3 cellular contexts compared by ENCODE assay signal in the genomic region with DNA sequence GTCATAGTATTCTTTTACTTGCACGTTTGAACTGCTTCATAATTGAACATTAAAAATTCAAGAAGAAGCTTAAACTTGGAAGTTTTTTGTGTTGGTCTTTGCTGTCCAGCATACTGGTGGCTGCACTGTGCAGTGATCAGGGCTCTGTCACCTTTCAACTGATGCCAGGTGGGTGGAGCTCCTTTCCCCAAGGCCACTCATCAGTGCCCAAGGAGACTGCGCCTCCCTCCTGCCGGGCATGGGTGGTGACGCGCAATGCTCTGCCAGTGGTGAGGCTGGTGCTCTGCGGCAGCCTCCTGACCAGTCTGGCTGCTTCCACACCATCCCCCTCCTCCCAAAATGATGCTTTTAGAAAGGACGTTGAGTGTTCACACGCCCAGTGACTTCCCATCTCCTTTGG.
TF ChIP-seq lines count a peak whose summit lies in the region.

No MANE protein-coding gene starts in this region.

TF ChIP-seq in HCT116, 20 proteins besides CTCF, POLR2A, EP300 and RAD21:
- TF ChIP-seq TCF7L2 (IDR thresholded peaks at IDR 0.05; ENCODE audit: borderline replicate concordance, extremely low read depth, insufficient read depth, insufficient read length), result peak; percentile 33
- TF ChIP-seq, protein P1, sequence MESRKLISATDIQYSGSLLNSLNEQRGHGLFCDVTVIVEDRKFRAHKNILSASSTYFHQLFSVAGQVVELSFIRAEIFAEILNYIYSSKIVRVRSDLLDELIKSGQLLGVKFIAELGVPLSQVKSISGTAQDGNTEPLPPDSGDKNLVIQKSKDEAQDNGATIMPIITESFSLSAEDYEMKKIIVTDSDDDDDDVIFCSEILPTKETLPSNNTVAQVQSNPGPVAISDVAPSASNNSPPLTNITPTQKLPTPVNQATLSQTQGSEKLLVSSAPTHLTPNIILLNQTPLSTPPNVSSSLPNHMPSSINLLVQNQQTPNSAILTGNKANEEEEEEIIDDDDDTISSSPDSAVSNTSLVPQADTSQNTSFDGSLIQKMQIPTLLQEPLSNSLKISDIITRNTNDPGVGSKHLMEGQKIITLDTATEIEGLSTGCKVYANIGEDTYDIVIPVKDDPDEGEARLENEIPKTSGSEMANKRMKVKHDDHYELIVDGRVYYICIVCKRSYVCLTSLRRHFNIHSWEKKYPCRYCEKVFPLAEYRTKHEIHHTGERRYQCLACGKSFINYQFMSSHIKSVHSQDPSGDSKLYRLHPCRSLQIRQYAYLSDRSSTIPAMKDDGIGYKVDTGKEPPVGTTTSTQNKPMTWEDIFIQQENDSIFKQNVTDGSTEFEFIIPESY (IDR thresholded peaks at IDR 0.05; ENCODE audit: extremely low read depth, insufficient replicate concordance, low read length), result no peak

TF ChIP-seq in Ishikawa, 13 proteins besides CTCF, POLR2A, EP300 and RAD21:
- TF ChIP-seq CEBPB (IDR thresholded peaks at IDR 0.05), result no peak
- TF ChIP-seq, protein P2, sequence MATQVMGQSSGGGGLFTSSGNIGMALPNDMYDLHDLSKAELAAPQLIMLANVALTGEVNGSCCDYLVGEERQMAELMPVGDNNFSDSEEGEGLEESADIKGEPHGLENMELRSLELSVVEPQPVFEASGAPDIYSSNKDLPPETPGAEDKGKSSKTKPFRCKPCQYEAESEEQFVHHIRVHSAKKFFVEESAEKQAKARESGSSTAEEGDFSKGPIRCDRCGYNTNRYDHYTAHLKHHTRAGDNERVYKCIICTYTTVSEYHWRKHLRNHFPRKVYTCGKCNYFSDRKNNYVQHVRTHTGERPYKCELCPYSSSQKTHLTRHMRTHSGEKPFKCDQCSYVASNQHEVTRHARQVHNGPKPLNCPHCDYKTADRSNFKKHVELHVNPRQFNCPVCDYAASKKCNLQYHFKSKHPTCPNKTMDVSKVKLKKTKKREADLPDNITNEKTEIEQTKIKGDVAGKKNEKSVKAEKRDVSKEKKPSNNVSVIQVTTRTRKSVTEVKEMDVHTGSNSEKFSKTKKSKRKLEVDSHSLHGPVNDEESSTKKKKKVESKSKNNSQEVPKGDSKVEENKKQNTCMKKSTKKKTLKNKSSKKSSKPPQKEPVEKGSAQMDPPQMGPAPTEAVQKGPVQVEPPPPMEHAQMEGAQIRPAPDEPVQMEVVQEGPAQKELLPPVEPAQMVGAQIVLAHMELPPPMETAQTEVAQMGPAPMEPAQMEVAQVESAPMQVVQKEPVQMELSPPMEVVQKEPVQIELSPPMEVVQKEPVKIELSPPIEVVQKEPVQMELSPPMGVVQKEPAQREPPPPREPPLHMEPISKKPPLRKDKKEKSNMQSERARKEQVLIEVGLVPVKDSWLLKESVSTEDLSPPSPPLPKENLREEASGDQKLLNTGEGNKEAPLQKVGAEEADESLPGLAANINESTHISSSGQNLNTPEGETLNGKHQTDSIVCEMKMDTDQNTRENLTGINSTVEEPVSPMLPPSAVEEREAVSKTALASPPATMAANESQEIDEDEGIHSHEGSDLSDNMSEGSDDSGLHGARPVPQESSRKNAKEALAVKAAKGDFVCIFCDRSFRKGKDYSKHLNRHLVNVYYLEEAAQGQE (IDR thresholded peaks at IDR 0.05; ENCODE audit: low read depth), result peak; percentile 41; the same call in 1 of the 2 replicates
TF ChIP-seq in Ishikawa: peak in this region for 1.

TF ChIP-seq in SK-N-SH, 30 proteins besides CTCF, POLR2A, EP300 and RAD21:
- TF ChIP-seq YY1 (IDR thresholded peaks at IDR 0.05; ENCODE audit: low read depth) (no peak), EZH2phosphoT487 (IDR thresholded peaks at IDR 0.05; ENCODE audit: borderline replicate concordance, low read depth) (no peak), POLR2AphosphoS5 (IDR thresholded peaks at IDR 0.05; ENCODE audit: low read depth, low read length) (no peak), GATA2 (CRISPR knock-in tag; IDR thresholded peaks at IDR 0.05) (no peak)
- TF ChIP-seq, protein P3, sequence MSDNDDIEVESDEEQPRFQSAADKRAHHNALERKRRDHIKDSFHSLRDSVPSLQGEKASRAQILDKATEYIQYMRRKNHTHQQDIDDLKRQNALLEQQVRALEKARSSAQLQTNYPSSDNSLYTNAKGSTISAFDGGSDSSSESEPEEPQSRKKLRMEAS (IDR thresholded peaks at IDR 0.05; ENCODE audit: low read depth), result no peak
